ENCODE assay signal across 1 cellular context in the genomic region with DNA sequence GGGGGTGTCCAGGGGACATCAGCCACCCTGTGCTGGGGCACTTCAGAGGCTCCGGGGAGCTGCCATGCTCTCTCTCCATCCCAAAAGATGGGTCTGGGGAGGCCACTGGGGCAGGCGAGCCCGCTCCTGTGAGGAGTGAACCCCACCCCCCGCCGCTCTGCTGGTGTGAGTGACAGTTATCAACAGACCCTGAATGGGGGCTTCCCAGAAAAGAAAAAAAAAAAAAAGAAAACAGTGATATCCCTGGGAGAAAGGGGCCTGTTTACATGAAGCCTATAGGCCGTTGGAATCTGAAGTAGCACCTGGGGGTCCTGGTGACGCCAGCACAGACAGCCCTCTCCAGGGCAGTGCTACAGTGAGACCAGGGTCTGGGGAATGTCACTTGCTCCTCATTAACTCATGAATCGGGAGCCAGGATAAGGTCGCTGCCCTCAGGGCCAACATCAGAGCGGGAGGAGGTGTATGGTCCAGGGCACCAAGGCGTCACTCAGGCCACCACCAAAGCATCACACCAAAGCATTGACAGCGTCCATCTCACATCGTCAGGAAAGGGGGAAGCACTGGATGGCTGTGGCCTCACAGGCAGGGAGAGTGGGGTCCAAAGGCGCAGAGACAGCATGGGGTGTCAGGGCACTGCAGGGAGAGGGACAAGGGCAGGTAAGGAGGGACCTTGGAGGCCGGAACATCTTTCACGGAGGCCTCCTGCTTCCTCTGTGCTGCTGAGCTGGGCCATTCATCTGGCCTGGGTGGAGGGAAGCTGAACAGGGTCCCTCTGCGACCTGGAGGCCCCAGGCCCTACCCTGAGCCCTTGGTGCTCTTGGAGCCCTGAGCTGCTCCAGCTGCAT.
TF ChIP-seq lines count a peak whose summit lies in the region.

No MANE protein-coding gene starts in this region.

TF ChIP-seq in SK-N-SH treated with all-trans-retinoic acid at 6 μM for 48 hours, 23 proteins besides CTCF, POLR2A, EP300 and RAD21 (continued from another document):
- TF ChIP-seq, protein P1, sequence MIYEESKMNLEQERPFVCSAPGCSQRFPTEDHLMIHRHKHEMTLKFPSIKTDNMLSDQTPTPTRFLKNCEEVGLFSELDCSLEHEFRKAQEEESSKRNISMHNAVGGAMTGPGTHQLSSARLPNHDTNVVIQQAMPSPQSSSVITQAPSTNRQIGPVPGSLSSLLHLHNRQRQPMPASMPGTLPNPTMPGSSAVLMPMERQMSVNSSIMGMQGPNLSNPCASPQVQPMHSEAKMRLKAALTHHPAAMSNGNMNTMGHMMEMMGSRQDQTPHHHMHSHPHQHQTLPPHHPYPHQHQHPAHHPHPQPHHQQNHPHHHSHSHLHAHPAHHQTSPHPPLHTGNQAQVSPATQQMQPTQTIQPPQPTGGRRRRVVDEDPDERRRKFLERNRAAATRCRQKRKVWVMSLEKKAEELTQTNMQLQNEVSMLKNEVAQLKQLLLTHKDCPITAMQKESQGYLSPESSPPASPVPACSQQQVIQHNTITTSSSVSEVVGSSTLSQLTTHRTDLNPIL (CRISPR knock-in tag; IDR thresholded peaks at IDR 0.05; ENCODE audit: low read depth), result no peak
